In the genomic region with DNA sequence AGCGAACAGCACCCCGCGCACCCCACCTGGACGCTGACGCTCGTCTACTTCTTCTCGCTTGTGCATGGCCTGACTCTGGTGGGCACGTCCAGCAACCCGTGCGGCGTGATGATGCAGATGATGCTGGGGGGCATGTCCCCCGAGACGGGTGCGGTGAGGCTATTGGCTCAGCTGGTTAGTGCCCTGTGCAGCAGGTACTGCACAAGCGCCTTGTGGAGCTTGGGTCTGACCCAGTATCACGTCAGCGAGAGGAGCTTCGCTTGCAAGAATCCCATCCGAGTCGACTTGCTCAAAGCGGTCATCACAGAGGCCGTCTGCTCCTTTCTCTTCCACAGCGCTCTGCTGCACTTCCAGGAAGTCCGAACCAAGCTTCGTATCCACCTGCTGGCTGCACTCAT, we compare ENCODE assay signal across 8 cellular contexts. TPM values are rescaled to one million over a fixed set of nuclear protein-coding genes. Genes with fewer than 3 reads are reported as not detected.
A peak's percentile ranks its signal among the peaks of the same experiment; 100 is the strongest.
DNase-seq lines count a peak whose midpoint lies in the region; TF ChIP-seq lines count a peak whose summit lies in the region.

No MANE protein-coding gene starts in this region.

- H3K18ac ChIP-seq in H9 (ENCODE audit: insufficient read length, low read depth, low read length) = no peak overlapping the region

- peak; percentile 43; the same call in 1 of the 3 replicates for TF ChIP-seq CTCF in H9 (conservative IDR thresholded peaks at IDR 0.05)
- TF ChIP-seq CTCF in brain (conservative IDR thresholded peaks at IDR 0.05) = no peak
- TF ChIP-seq CTCF in sigmoid colon (IDR thresholded peaks at IDR 0.05) = no peak

- peaks cover 1 to 2% (median 1%) of the 10 kb centered on the region in 3 experiments; a peak in 6 of 7 replicates for H3K36me3 Mint-ChIP-seq in H9 (ENCODE audit: insufficient read depth in 1 of 3, low read depth in 3 of 3)
- peaks cover 10% of the 10 kb centered on the region for H3K36me3 Mint-ChIP-seq in brain

- intact Hi-C loops in sigmoid colon (cut with DNase I) = no loop called here

- H3K9me3 Mint-ChIP-seq in H9 (peaks cover 0 to 10% of the 10 kb centered on the region in 2 experiments; a peak in 4 of 5 replicates), brain (peaks cover 0 to 2% (median under 1%) of the 10 kb centered on the region in 5 experiments)

- no peak for TF ChIP-seq POLR2A in sigmoid colon (IDR thresholded peaks at IDR 0.05)

- H3K56ac ChIP-seq in H9 (ENCODE audit: insufficient read length, low read depth, low read length) = no peak overlapping the region

- H3K4me3 Mint-ChIP-seq in H9 (peak overlapping the region; percentile 82 to 93), brain (peak overlapping the region; percentile 83 to 93 (median 91))

- no peaks in the 10 kb centered on the region for H4K20me1 ChIP-seq in H9 (ENCODE audit: control insufficient read depth, insufficient read depth, insufficient read length)

- no peak overlapping the region for H4K91ac ChIP-seq in H9 (ENCODE audit: insufficient read length, low read depth, low read length)

- H3K27ac Mint-ChIP-seq in H9 = peak overlapping the region in 1 of 3 experiments; percentile 75; a peak in 2 of 7 replicates
- H3K27ac Mint-ChIP-seq in brain = peak overlapping the region; percentile 4 to 83 (median 81)

- no peak overlapping the region for H2BK5ac ChIP-seq in H9 (ENCODE audit: insufficient read length, low read length)

- H2AK5ac ChIP-seq in H9 (ENCODE audit: insufficient read length, low read length) = no peak overlapping the region

- peaks cover 7% of the 10 kb centered on the region for H3K23me2 ChIP-seq in H9 (ENCODE audit: insufficient read length, low read depth, low read length, poor library complexity, severe bottlenecking)

- no peak overlapping the region for H2BK20ac ChIP-seq in H9 (ENCODE audit: low read depth, low read length, poor library complexity, severe bottlenecking)

- H2BK15ac ChIP-seq in H9 (ENCODE audit: low read depth, low read length) = no peak overlapping the region

- no peak overlapping the region for H3K23ac ChIP-seq in H9 (ENCODE audit: insufficient read length, low read depth, low read length)

- peak overlapping the region; percentile 82 for H3K4me3 ChIP-seq in iPS-20b (ENCODE audit: low read length)
- H3K4me3 ChIP-seq in sigmoid colon = peak overlapping the region; percentile 56 to 78 (median 68)

- DNase-seq in DMS53 treated with DMSO at 0.1 percent for 48 hours (lab: John Stamatoyannopoulos, UW; ENCODE audit: unreplicated experiment) (peak; percentile 83), H9 (peak; percentile 62), NCI-H510A treated with DMSO at 0.1 percent for 48 hours (lab: John Stamatoyannopoulos, UW) (peak; percentile 69), sigmoid colon (peak; percentile 73), COLO829 (ENCODE audit: low spot score) (no peak)
- no peak for DNase-seq in NK-92 treated with Interleukin-12 subunit alpha and Interleukin-12 subunit beta, amount 100 ng/mL, for 24 hours (lab: John Stamatoyannopoulos, UW)

- H2BK12ac ChIP-seq in H9 (ENCODE audit: insufficient read length, low read depth, low read length) = no peak overlapping the region

- no peak overlapping the region for H4K8ac ChIP-seq in H9 (replicated peaks; ENCODE audit: insufficient read length, low read depth, low read length)

- no peaks in the 10 kb centered on the region for H3K79me2 ChIP-seq in H9 (ENCODE audit: insufficient read depth, low read length)

- H2AFZ ChIP-seq in H9 (ENCODE audit: low read length) = no peak overlapping the region

- no peak overlapping the region for H3K14ac ChIP-seq in H9 (ENCODE audit: insufficient read depth, low read length)

- H3K4me2 ChIP-seq in H9 (ENCODE audit: insufficient read depth, insufficient read length, low read length) = peak overlapping the region; percentile 66

- no peak for TF ChIP-seq EP300 in sigmoid colon (IDR thresholded peaks at IDR 0.05)

- H3K4me1 ChIP-seq in H9 (ENCODE audit: insufficient read depth, low read length) (no peaks in the 10 kb centered on the region), iPS-20b (ENCODE audit: insufficient read depth, low read length) (no peaks in the 10 kb centered on the region; the same call in 1 of the 2 replicates), sigmoid colon (peaks cover 0 to 25% (median 11%) of the 10 kb centered on the region in 4 donors)

- H4K5ac ChIP-seq in H9 (ENCODE audit: insufficient read length, low read depth, low read length) = no peak overlapping the region

- H3K4ac ChIP-seq in H9 (ENCODE audit: low read depth, low read length) = no peak overlapping the region

- no peak overlapping the region for H3T11ph ChIP-seq in H9 (ENCODE audit: low read length)

- H3K9ac ChIP-seq in H9 (ENCODE audit: extremely low read depth, insufficient read length, low read length) (no peak overlapping the region), iPS-20b (ENCODE audit: low read depth, low read length) (peak overlapping the region; percentile 50; the same call in 1 of the 2 replicates)

- no peak overlapping the region for H2BK120ac ChIP-seq in H9 (ENCODE audit: low read depth, low read length, poor library complexity, severe bottlenecking)

- H3K9me3 ChIP-seq in H9 (ENCODE audit: control insufficient read depth, low read depth, low read length) (no peaks in the 10 kb centered on the region), iPS-20b (ENCODE audit: insufficient read depth, low read depth, low read length) (no peaks in the 10 kb centered on the region), sigmoid colon (no peaks in the 10 kb centered on the region)

- no peaks in the 10 kb centered on the region for H3K79me1 ChIP-seq in H9 (ENCODE audit: insufficient read depth, low read depth, low read length, poor library complexity, severe bottlenecking)

- H3K27me3 Mint-ChIP-seq in H9 (ENCODE audit: low read depth) (peaks cover 28% of the 10 kb centered on the region), brain (peaks cover 12% of the 10 kb centered on the region)

- H3K4me1 Mint-ChIP-seq in H9 (peaks cover 10 to 15% of the 10 kb centered on the region in 2 experiments), brain (peaks cover 52% of the 10 kb centered on the region)

- H3K36me3 ChIP-seq in iPS-20b (ENCODE audit: insufficient read depth, low read depth, low read length) = no peaks in the 10 kb centered on the region
- H3K36me3 ChIP-seq in sigmoid colon = no peaks in the 10 kb centered on the region

- H3K27me3 ChIP-seq in H9 (ENCODE audit: insufficient read depth, low read length) = no peaks in the 10 kb centered on the region; the same call in 1 of the 2 replicates
- H3K27me3 ChIP-seq in iPS-20b (ENCODE audit: insufficient read depth, low read length) = peaks cover 29% of the 10 kb centered on the region
- no peaks in the 10 kb centered on the region for H3K27me3 ChIP-seq in sigmoid colon

- WGBS in H9 (ENCODE audit: extremely low coverage, insufficient read length, low lambda C conversion rate) = no CpG with 5 or more reads among the region's 25 CpGs
- WGBS in sigmoid colon, 2 donors = 2 to 8% methylated on average over 25 of the region's 25 CpGs

- H3K27ac ChIP-seq in H9 (ENCODE audit: insufficient read length, low read depth, low read length) (no peak overlapping the region), iPS-20b (ENCODE audit: low read length) (no peak overlapping the region), sigmoid colon (peak overlapping the region; percentile 80 to 84 (median 83))

RNA-seq across cellular contexts. Expression of a gene that starts 0.4 kb away (rescaled TPM):
- total RNA-seq in H9 (2021) (0.72 and 1.1 TPM in 2 replicates), sigmoid colon (under 1 TPM in 3 of 4 donors, not detected in 1; 0.36 to 0.66 (median 0.54) TPM)
- polyA plus RNA-seq in brain (ENCODE audit: insufficient read depth, low read depth, low replicate concordance) (8.8 TPM), sigmoid colon (1 to 10 TPM; 1.7 to 2.4 (median 1.8) TPM)

RNA-seq across cellular contexts. Expression of a gene that starts 47.4 kb away (rescaled TPM):
- total RNA-seq in H9 (2021) = 152 and 165 TPM in 2 replicates
- 102 TPM for polyA plus RNA-seq in brain (ENCODE audit: insufficient read depth, low read depth, low replicate concordance)
- 100 to 1,000 TPM in 1 of 4 donors, 10 to 100 TPM in 3; 45.5 to 157 (median 82.4) TPM for total RNA-seq in sigmoid colon
- polyA plus RNA-seq in sigmoid colon = 100 to 1,000 TPM in 1 of 3 donors, 10 to 100 TPM in 2; 88.3 to 113 (median 99.0) TPM

Comparison
In these comparisons a context has a peak if more than half of its experiments do, and no peak if none do; other contexts are left out.
1. DNase-seq: peak in DMS53 treated with DMSO at 0.1 percent for 48 hours (single experiment), H9 (single experiment), NCI-H510A treated with DMSO at 0.1 percent for 48 hours (single experiment) and sigmoid colon (single experiment); none in NK-92 treated with Interleukin-12 subunit alpha and Interleukin-12 subunit beta, amount 100 ng/mL, for 24 hours (single experiment) and COLO829 (single experiment).
2. H3K27ac ChIP-seq: peak in sigmoid colon (4 of 4); none in H9 (single experiment) and iPS-20b (single experiment).